Comparison of ENCODE assay signal across 8 cellular contexts in the genomic region with DNA sequence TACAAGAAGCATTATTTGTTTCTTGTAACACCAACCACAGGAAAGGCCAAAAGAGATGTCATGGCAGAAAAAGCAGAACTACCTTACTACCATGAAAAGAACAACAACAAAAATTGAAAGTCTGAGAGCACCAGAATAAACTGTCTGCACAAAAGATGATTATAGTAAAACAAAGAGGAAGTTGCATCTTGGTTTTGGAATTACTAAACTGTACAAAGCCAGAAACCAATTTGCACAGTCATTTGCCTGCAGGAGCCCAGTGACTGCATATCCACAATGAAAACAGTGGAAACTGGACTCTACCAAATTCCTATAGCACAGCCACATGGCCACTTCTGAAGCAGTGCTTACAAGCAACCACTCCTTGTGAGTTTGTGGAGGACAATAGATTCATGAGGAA.
DNase-seq lines count a peak whose midpoint lies in the region; ATAC-seq lines count a peak whose summit lies in the region.

No MANE protein-coding gene starts in this region.

- H3K4me3 Mint-ChIP-seq in stimulated activated effector memory CD8-positive, alpha-beta T cell treated with anti-CD3 and anti-CD28 coated beads, Interleukin-12 subunit alpha, Interleukin-12 subunit beta, amount 100 ng/mL, for 72 hours = no peak overlapping the region

- peak overlapping the region; percentile 3 for H3K27ac Mint-ChIP-seq in stimulated activated effector memory CD8-positive, alpha-beta T cell treated with anti-CD3 and anti-CD28 coated beads, Interleukin-12 subunit alpha, Interleukin-12 subunit beta, amount 100 ng/mL, for 72 hours

- DNase-seq in GM03348 (ENCODE audit: low spot score) = peak; percentile 52
- DNase-seq in astrocyte of the hippocampus (ENCODE audit: low read depth, low spot score) = peak; percentile 42
- DNase-seq in stimulated activated effector memory CD8-positive, alpha-beta T cell treated with anti-CD3 and anti-CD28 coated beads, Interleukin-12 subunit alpha, Interleukin-12 subunit beta, amount 100 ng/mL, for 72 hours (ENCODE audit: low spot score in 2 of 2) = peak in 1 of 2 donors; percentile 52
- no peak for DNase-seq in DMS53 (lab: John Stamatoyannopoulos, UW)
- DNase-seq in activated gamma-delta T cell (lab: John Stamatoyannopoulos, UW) = no peak
- no peak for DNase-seq in middle frontal gyrus (ENCODE audit: extremely low spot score, low spot score)

- peaks cover 20% of the 10 kb centered on the region for H3K36me3 Mint-ChIP-seq in stimulated activated effector memory CD8-positive, alpha-beta T cell treated with anti-CD3 and anti-CD28 coated beads, Interleukin-12 subunit alpha, Interleukin-12 subunit beta, amount 100 ng/mL, for 72 hours

- ATAC-seq in GM21360 (IDR thresholded peaks at IDR 0.05; ENCODE audit: unreplicated experiment) (peak; percentile 76), HG03469 (IDR thresholded peaks at IDR 0.05; ENCODE audit: unreplicated experiment) (peak; percentile 75)
- peak; percentile 84 for ATAC-seq in stimulated activated effector memory CD8-positive, alpha-beta T cell treated with anti-CD3 and anti-CD28 coated beads, Interleukin-12 subunit alpha, Interleukin-12 subunit beta, amount 100 ng/mL, for 72 hours

- H3K9me3 Mint-ChIP-seq in stimulated activated effector memory CD8-positive, alpha-beta T cell treated with anti-CD3 and anti-CD28 coated beads, Interleukin-12 subunit alpha, Interleukin-12 subunit beta, amount 100 ng/mL, for 72 hours = no peaks in the 10 kb centered on the region

- H3K4me1 Mint-ChIP-seq in stimulated activated effector memory CD8-positive, alpha-beta T cell treated with anti-CD3 and anti-CD28 coated beads, Interleukin-12 subunit alpha, Interleukin-12 subunit beta, amount 100 ng/mL, for 72 hours = peaks cover 15% of the 10 kb centered on the region

Comparison
In these comparisons a context has a peak if more than half of its experiments do, and no peak if none do; other contexts are left out.
1. DNase-seq: peak in GM03348 (single experiment) and astrocyte of the hippocampus (single experiment); none in DMS53 (single experiment), activated gamma-delta T cell (single experiment) and middle frontal gyrus (single experiment).
2. Peak in every context shown above with its lines, with median percentiles within 50 percentile points of each other: ATAC-seq.